27 cellular contexts compared by ENCODE assay signal in the genomic region with DNA sequence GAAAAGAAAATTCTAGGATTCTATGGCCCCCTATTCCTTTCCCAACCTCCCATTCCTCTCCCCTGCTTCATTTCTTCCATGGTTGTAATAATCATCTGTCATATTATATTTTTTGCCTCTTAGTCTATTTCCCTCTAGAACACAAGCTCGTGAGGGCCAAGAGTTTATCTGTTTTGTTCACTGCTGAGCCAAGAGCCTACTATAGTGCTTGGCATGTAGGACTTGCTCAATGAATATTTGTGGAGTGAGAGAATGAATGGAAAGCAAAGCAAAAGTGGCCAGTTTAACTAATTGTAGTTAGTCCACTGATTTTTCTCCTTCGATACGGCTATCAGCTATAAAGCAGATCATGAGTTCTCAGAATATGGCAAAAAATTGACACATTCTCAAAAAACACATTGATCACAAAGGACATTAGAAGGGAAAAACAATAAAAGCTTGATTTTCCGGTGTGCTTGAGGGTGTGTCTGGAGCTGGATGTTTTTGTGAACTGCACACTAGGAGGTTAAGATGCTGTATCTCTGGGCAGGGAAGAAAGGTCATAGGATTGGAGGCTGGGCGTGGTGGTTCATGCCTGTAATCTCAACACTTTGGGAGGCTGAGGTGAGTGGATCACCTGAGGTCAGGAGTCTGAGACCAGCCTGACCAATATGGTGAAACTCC. TPM values are rescaled to one million over a fixed set of nuclear protein-coding genes. Genes with fewer than 3 reads are reported as not detected.
A peak's percentile ranks its signal among the peaks of the same experiment; 100 is the strongest.
DNase-seq lines count a peak whose midpoint lies in the region; ATAC-seq and TF ChIP-seq lines count a peak whose summit lies in the region.
"Had no signal": no experiment of that assay in that cellular context is flagged by ENCODE, and none has a peak within 500 bp of the region (broad histone marks: within the 10 kb centered on the region; RNA-seq: fewer than 3 reads in every experiment).

No MANE protein-coding gene starts in this region.

- CTCF ChIA-PET in Caco-2 (lab: Charles Lee) = interaction anchor here (1.0 kb wide), 1 partner anchor 10 kb away, joined by 8 read pairs; no protein-coding TSS in a partner anchor

- DNase-seq in Caco-2 (no peak), amniotic epithelial cell (ENCODE audit: low read depth) (peak; percentile 58), iris pigment epithelial cell (ENCODE audit: low read depth) (peak; percentile 44), progenitor cell of endocrine pancreas (ENCODE audit: low spot score, unreplicated experiment) (no peak), osteocyte (ENCODE audit: extremely low spot score, unreplicated experiment) (no peak), cerebellum (ENCODE audit: low spot score) (no peak)
- DNase-seq in stimulated activated naive CD8-positive, alpha-beta T cell treated with anti-CD3 and anti-CD28 coated beads, Interleukin-15, Interleukin-2, amounts not matched to agents 100 U/mL and 50 U/mL, for 24 hours = no peak
- DNase-seq: activated CD4-positive, alpha-beta T cell treated with anti-CD3 and anti-CD28 coated beads for 36 hours; activated CD8-positive, alpha-beta memory T cell treated with anti-CD3 and anti-CD28 coated beads, Interleukin-2, amount 50 U/mL, for 48 hours; activated CD8-positive, alpha-beta T cell treated with anti-CD3 and anti-CD28 coated beads for 36 hours; activated naive CD4-positive, alpha-beta T cell treated with Interleukin-2 at 50 U/mL for 16 hours; adrenal gland; CD4-positive, alpha-beta memory T cell; DMS 273 treated with DMSO at 0.1 percent for 48 hours; EL; naive B cell; NCI-H146; NCI-H446; NCI-H748 treated with DMSO at 0.1 percent for 48 hours; stimulated activated CD4-positive, alpha-beta T cell treated with anti-CD3 and anti-CD28 coated beads, Interleukin-4, amount 100 ng/mL, for 24 hours; SW 1271; upper lobe of left lung had no signal

- no peaks in the 10 kb centered on the region for H3K27me3 ChIP-seq in Caco-2 (replicated peaks; ENCODE audit: control insufficient read depth, insufficient read depth, low read length)
- H3K27me3 ChIP-seq: adrenal gland, neutrophil, upper lobe of left lung had no signal

- no TSS peak for BruUV-seq in Caco-2 (replicated peaks; lab: Mats Ljungman, UMichigan)

- H3K9me3 Mint-ChIP-seq in Caco-2 (ENCODE audit: unreplicated experiment) = no peaks in the 10 kb centered on the region
- H3K9me3 Mint-ChIP-seq in progenitor cell of endocrine pancreas (ENCODE audit: low read depth) = peaks cover 3% of the 10 kb centered on the region
- no peaks in the 10 kb centered on the region for H3K9me3 Mint-ChIP-seq in osteocyte (ENCODE audit: unreplicated experiment)
- H3K9me3 Mint-ChIP-seq: activated CD8-positive, alpha-beta T cell treated with anti-CD3 and anti-CD28 coated beads for 36 hours; activated T-helper 1 cell treated with anti-CD3 and anti-CD28 coated beads, Interleukin-12 subunit alpha, Interleukin-12 subunit beta, Interleukin-2, Interleukin-4 antibody, amounts not matched to agents 30 ng/mL and 10 ng/mL and 1 ng/mL, durations not matched to agents 14 hours and 24 hours and 36 hours; CD4-positive, alpha-beta memory T cell; naive B cell had no signal

- no peaks in the 10 kb centered on the region for H3K9me3 ChIP-seq in Caco-2
- H3K9me3 ChIP-seq: adrenal gland, neutrophil, prostate gland, upper lobe of left lung had no signal

- H3K27me3 Mint-ChIP-seq in Caco-2 (ENCODE audit: insufficient read depth, unreplicated experiment) = no peaks in the 10 kb centered on the region
- H3K27me3 Mint-ChIP-seq in progenitor cell of endocrine pancreas = no peaks in the 10 kb centered on the region
- H3K27me3 Mint-ChIP-seq in osteocyte (ENCODE audit: unreplicated experiment) = no peaks in the 10 kb centered on the region
- H3K27me3 Mint-ChIP-seq: activated CD4-positive, alpha-beta T cell treated with anti-CD3 and anti-CD28 coated beads for 36 hours; activated CD8-positive, alpha-beta T cell treated with anti-CD3 and anti-CD28 coated beads for 36 hours; B cell; CD4-positive, alpha-beta memory T cell; naive B cell had no signal

- POLR2A ChIA-PET in Caco-2 (lab: Charles Lee) = interaction anchor here (0.7 kb wide), 1 partner anchor 25 kb away, joined by 5 read pairs; the partner anchor contains the start of gene CTSH

- ATAC-seq in HG02588 (IDR thresholded peaks at IDR 0.05; ENCODE audit: unreplicated experiment) = no peak
- ATAC-seq in stimulated activated naive CD8-positive, alpha-beta T cell treated with anti-CD3 and anti-CD28 coated beads, Interleukin-15, Interleukin-2, amounts not matched to agents 100 U/mL and 50 U/mL, for 24 hours = no peak
- ATAC-seq: activated CD4-positive, alpha-beta T cell treated with anti-CD3 and anti-CD28 coated beads for 36 hours; activated CD8-positive, alpha-beta T cell treated with anti-CD3 and anti-CD28 coated beads for 36 hours had no signal

- intact Hi-C loops in Caco-2 (cut with micrococcal nuclease; ENCODE audit: unreplicated experiment) = no loop called here

- H3K4me3 Mint-ChIP-seq in Caco-2 (ENCODE audit: unreplicated experiment) (no peak overlapping the region), progenitor cell of endocrine pancreas (ENCODE audit: low read depth) (no peak overlapping the region), osteocyte (ENCODE audit: unreplicated experiment) (no peak overlapping the region)
- H3K4me3 Mint-ChIP-seq: activated CD4-positive, alpha-beta T cell treated with anti-CD3 and anti-CD28 coated beads for 36 hours; activated CD8-positive, alpha-beta T cell treated with anti-CD3 and anti-CD28 coated beads for 36 hours; activated T-helper 1 cell treated with anti-CD3 and anti-CD28 coated beads, Interleukin-12 subunit alpha, Interleukin-12 subunit beta, Interleukin-2, Interleukin-4 antibody, amounts not matched to agents 30 ng/mL and 10 ng/mL and 1 ng/mL, durations not matched to agents 14 hours and 24 hours and 36 hours; B cell; CD4-positive, alpha-beta memory T cell; naive B cell had no signal

- peak overlapping the region; percentile 11 for H3K27ac Mint-ChIP-seq in Caco-2 (ENCODE audit: unreplicated experiment)
- peak overlapping the region; percentile 68 for H3K27ac Mint-ChIP-seq in progenitor cell of endocrine pancreas
- no peak overlapping the region for H3K27ac Mint-ChIP-seq in osteocyte (ENCODE audit: unreplicated experiment)
- H3K27ac Mint-ChIP-seq: activated CD4-positive, alpha-beta T cell treated with anti-CD3 and anti-CD28 coated beads for 36 hours; activated CD8-positive, alpha-beta T cell treated with anti-CD3 and anti-CD28 coated beads for 36 hours; activated T-helper 1 cell treated with anti-CD3 and anti-CD28 coated beads, Interleukin-12 subunit alpha, Interleukin-12 subunit beta, Interleukin-2, Interleukin-4 antibody, amounts not matched to agents 30 ng/mL and 10 ng/mL and 1 ng/mL, durations not matched to agents 14 hours and 24 hours and 36 hours; B cell; CD4-positive, alpha-beta memory T cell; naive B cell had no signal

- H3K36me3 ChIP-seq in Caco-2 (ENCODE audit: control insufficient read depth, insufficient read depth, low read length) = no peaks in the 10 kb centered on the region
- H3K36me3 ChIP-seq: adrenal gland, neutrophil, prostate gland, upper lobe of left lung had no signal

- H3K36me3 Mint-ChIP-seq in Caco-2 (ENCODE audit: insufficient read depth, unreplicated experiment) (peaks cover 8% of the 10 kb centered on the region), progenitor cell of endocrine pancreas (ENCODE audit: insufficient read depth) (no peaks in the 10 kb centered on the region), osteocyte (ENCODE audit: unreplicated experiment) (no peaks in the 10 kb centered on the region)
- H3K36me3 Mint-ChIP-seq: CD4-positive, alpha-beta memory T cell; naive B cell had no signal

- no peak overlapping the region for H3K4me3 ChIP-seq in Caco-2 (ENCODE audit: low read depth, low read length)
- H3K4me3 ChIP-seq: adrenal gland, prostate gland, upper lobe of left lung had no signal

- H3K4me1 ChIP-seq in Caco-2 = peaks cover 37% of the 10 kb centered on the region
- H3K4me1 ChIP-seq: prostate gland had no signal

- H3K4me1 Mint-ChIP-seq in Caco-2 (ENCODE audit: low read depth, unreplicated experiment) (peaks cover 28% of the 10 kb centered on the region), progenitor cell of endocrine pancreas (ENCODE audit: low read depth) (peaks cover 22% of the 10 kb centered on the region), osteocyte (ENCODE audit: unreplicated experiment) (no peaks in the 10 kb centered on the region)
- H3K4me1 Mint-ChIP-seq: activated CD4-positive, alpha-beta T cell treated with anti-CD3 and anti-CD28 coated beads for 36 hours; CD4-positive, alpha-beta memory T cell had no signal

- TF ChIP-seq CTCF in Caco-2 (IDR thresholded peaks at IDR 0.05; ENCODE audit: insufficient read depth in 1 of 2, low read depth in 1 of 2, low read length in 1 of 2, severe bottlenecking in 1 of 2, unreplicated experiment in 1 of 2) (no peak), progenitor cell of endocrine pancreas (IDR thresholded peaks at IDR 0.05; ENCODE audit: unreplicated experiment) (no peak), osteocyte (IDR thresholded peaks at IDR 0.05) (no peak)

RNA-seq across cellular contexts. Expression of gene CTSH, which starts 25.0 kb away (rescaled TPM):
- total RNA-seq in Caco-2 (2022) (171 and 183 TPM in 2 replicates), progenitor cell of endocrine pancreas (56.4 and 58.2 TPM in 2 replicates), osteocyte (6.1 and 6.4 TPM in 2 replicates), cerebellum (8.6 TPM)

Comparison
In these comparisons a context has a peak if more than half of its experiments do, and no peak if none do; other contexts are left out.
1. DNase-seq: peak in amniotic epithelial cell (single experiment) and iris pigment epithelial cell (single experiment); none in Caco-2 (0 of 2), progenitor cell of endocrine pancreas (single experiment), osteocyte (single experiment), stimulated activated naive CD8-positive, alpha-beta T cell treated with anti-CD3 and anti-CD28 coated beads, Interleukin-15, Interleukin-2, amounts not matched to agents 100 U/mL and 50 U/mL, for 24 hours (single experiment) and cerebellum (single experiment).